In genomic region chr7:137898839-137899681, GRCh38 we compare ENCODE assay signal across 8 cellular contexts. TPM values are rescaled to one million over a fixed set of nuclear protein-coding genes. Genes with fewer than 3 reads are reported as not detected.
DNase-seq lines count a peak whose midpoint lies in the region; ATAC-seq and TF ChIP-seq lines count a peak whose summit lies in the region.

No MANE protein-coding gene starts in this region.

- intact Hi-C loops in PC-9 (cut with micrococcal nuclease; ENCODE audit: unreplicated experiment) = loop anchor here (1.0 kb wide), 2 partner anchors 243 to 293 kb away; no protein-coding TSS in a partner anchor

- no peak for TF ChIP-seq EP300 in neural cell (conservative IDR thresholded peaks at IDR 0.05; ENCODE audit: poor library complexity, severe bottlenecking)

- no peak overlapping the region for H3K27ac ChIP-seq in PC-9
- H3K27ac ChIP-seq in neural cell (ENCODE audit: low read length) = no peak overlapping the region

- H3K9me2 ChIP-seq in PC-9 (ENCODE audit: insufficient read depth) = no peaks in the 10 kb centered on the region
- no peaks in the 10 kb centered on the region for H3K9me2 ChIP-seq in neural cell (ENCODE audit: insufficient read depth, low read length)

- H3K9ac ChIP-seq in neural cell (ENCODE audit: low read length) = no peak overlapping the region

- H3K4me2 ChIP-seq in PC-9 (no peak overlapping the region), neural cell (ENCODE audit: low read length) (no peak overlapping the region)

- peak; percentile 95 for TF ChIP-seq CTCF in PC-9 (conservative IDR thresholded peaks at IDR 0.05)
- TF ChIP-seq CTCF in neural cell (IDR thresholded peaks at IDR 0.05; ENCODE audit: poor library complexity, severe bottlenecking) = peak; percentile 91

- POLR2A ChIA-PET in PC-9 (lab: Charles Lee; ENCODE audit: unreplicated experiment) = no interaction called here

- no TSS peak for BruUV-seq in PC-9 (replicated peaks; lab: Mats Ljungman, UMichigan)

- H3K9me3 ChIP-seq in PC-9 (ENCODE audit: insufficient read depth, low read depth) (no peaks in the 10 kb centered on the region), neural cell (ENCODE audit: low read length) (no peaks in the 10 kb centered on the region)

- peak; percentile 6 for DNase-seq in DMS153 (lab: John Stamatoyannopoulos, UW)
- DNase-seq in HuH-7.5 (ENCODE audit: low spot score) = peak; percentile 65
- peak; percentile 54 to 78 for DNase-seq in PC-9
- peak; percentile 87 to 89 for DNase-seq in activated T-cell treated with anti-CD3 and anti-CD28 coated beads, Interleukin-2, amount 50 U/mL, for 48 hours
- DNase-seq in fibroblast of peridontal ligament (ENCODE audit: extremely low read depth) = peak; percentile 72
- DNase-seq in stimulated activated naive CD4-positive, alpha-beta T cell treated with Interleukin-2 at 50 U/mL for 16 hours (lab: John Stamatoyannopoulos, UW) = peak; percentile 70

- H3K4me1 ChIP-seq in PC-9 (replicated peaks; ENCODE audit: insufficient read depth) = no peaks in the 10 kb centered on the region

- CTCF ChIA-PET in PC-9 (lab: Charles Lee) = no interaction called here

- peaks cover 10% of the 10 kb centered on the region; the same call in 1 of the 2 replicates for H3F3A ChIP-seq in PC-9 (ENCODE audit: insufficient read depth, low read depth)
- H3F3A ChIP-seq in neural cell (ENCODE audit: insufficient read depth, low read length, poor library complexity, severe bottlenecking) = no peaks in the 10 kb centered on the region

- peak; percentile 97 for TF ChIP-seq RAD21 in neural cell (conservative IDR thresholded peaks at IDR 0.05)

- H3K27me3 ChIP-seq in PC-9 (ENCODE audit: insufficient read depth, low read depth) = no peaks in the 10 kb centered on the region
- H3K27me3 ChIP-seq in neural cell (ENCODE audit: insufficient read depth, low read depth, low read length) = no peaks in the 10 kb centered on the region

- no peak overlapping the region for H3K4me3 ChIP-seq in PC-9
- H3K4me3 ChIP-seq in neural cell (ENCODE audit: low read length) = no peak overlapping the region

- H4K20me1 ChIP-seq in PC-9 (ENCODE audit: insufficient read depth) (no peaks in the 10 kb centered on the region), neural cell (ENCODE audit: insufficient read depth) (no peaks in the 10 kb centered on the region)

- H3K79me2 ChIP-seq in PC-9 (ENCODE audit: low read depth) (no peaks in the 10 kb centered on the region), neural cell (replicated peaks; ENCODE audit: insufficient read depth, low read length) (no peaks in the 10 kb centered on the region)

- ATAC-seq in GM21529 (IDR thresholded peaks at IDR 0.05; ENCODE audit: unreplicated experiment) = peak; percentile 64

- no peak overlapping the region for H2AFZ ChIP-seq in PC-9
- no peak overlapping the region for H2AFZ ChIP-seq in neural cell (ENCODE audit: low read depth, low read length)

- H3K36me3 ChIP-seq in PC-9 (ENCODE audit: low read depth) (peaks cover 21% of the 10 kb centered on the region; the same call in 1 of the 2 replicates), neural cell (ENCODE audit: insufficient read depth, low read length) (no peaks in the 10 kb centered on the region)

TF ChIP-seq in neural cell, 6 proteins besides CTCF, POLR2A, EP300 and RAD21:
- TF ChIP-seq REST (IDR thresholded peaks at IDR 0.05; ENCODE audit: borderline replicate concordance) = no peak
- no peak for TF ChIP-seq EZH2 (IDR thresholded peaks at IDR 0.05; ENCODE audit: borderline replicate concordance, insufficient read depth, low read length, poor library complexity, severe bottlenecking)
- TF ChIP-seq SMC3 (conservative IDR thresholded peaks at IDR 0.05; ENCODE audit: poor library complexity) = peak; percentile 99

RNA-seq across cellular contexts. Expression of gene DGKI, which starts 52.3 kb away (rescaled TPM):
- total RNA-seq in PC-9 (2021) = 0.41 and 0.65 TPM in 2 replicates
- polyA plus RNA-seq in neural cell = 15.7 and 15.8 TPM in 2 replicates
- polyA minus RNA-seq in neural cell = 85.0 and 91.0 TPM in 2 replicates

Comparison
In these comparisons a context has a peak if more than half of its experiments do, and no peak if none do; other contexts are left out.
1. DNase-seq: peak in every context shown above with its lines; median percentile 88 in activated T-cell treated with anti-CD3 and anti-CD28 coated beads, Interleukin-2, amount 50 U/mL, for 48 hours; 72 in fibroblast of peridontal ligament; 70 in stimulated activated naive CD4-positive, alpha-beta T cell treated with Interleukin-2 at 50 U/mL for 16 hours; 66 in PC-9; 65 in HuH-7.5; 6 in DMS153.